In the genomic region with DNA sequence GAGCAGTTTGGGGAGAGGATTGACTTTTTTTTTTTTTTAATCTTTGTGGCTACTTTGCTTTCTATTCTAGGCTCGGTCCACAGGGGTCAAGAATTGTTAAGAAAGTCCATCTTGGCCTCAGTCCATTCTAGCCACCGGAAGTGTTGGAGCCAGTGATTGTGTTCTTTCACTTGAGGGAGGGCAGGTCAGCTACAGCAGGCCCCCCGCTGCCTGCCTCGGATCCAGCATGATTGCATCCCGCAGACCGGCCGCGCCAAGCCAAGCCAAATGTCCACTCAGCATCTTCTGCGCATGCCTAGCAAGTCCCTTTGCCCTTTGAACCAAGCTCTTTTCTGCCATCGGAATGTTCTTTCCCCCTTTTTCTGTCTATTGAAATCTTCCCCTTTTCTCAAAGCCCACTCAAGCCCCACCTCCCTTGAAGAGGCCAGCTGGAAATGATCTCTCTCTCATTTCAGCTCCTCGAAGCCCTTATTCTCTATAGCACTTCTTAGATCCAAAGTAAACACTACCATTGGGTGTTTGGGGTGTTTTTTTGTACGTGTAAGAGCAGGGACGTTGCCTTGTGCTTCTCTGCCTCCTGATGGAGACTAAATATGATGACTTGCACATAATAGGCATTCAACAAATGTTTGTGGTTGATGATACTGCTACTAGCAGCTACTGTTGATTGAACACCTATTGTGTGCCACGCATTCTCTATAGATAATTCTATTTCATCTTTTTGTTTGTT, we compare ENCODE assay signal across 10 cellular contexts.
A peak's percentile ranks its signal among the peaks of the same experiment; 100 is the strongest.
DNase-seq lines count a peak whose midpoint lies in the region; ATAC-seq lines count a peak whose summit lies in the region.
"Had no signal": no experiment of that assay in that cellular context is flagged by ENCODE, and none has a peak within 500 bp of the region (broad histone marks: within the 10 kb centered on the region; RNA-seq: fewer than 3 reads in every experiment).

No MANE protein-coding gene starts in this region.

- H3K27me3 Mint-ChIP-seq in effector memory CD8-positive, alpha-beta T cell: no peaks in the 10 kb centered on the region

- peak overlapping the region; percentile 20 for H3K4me2 ChIP-seq in skeletal muscle satellite cell (ENCODE audit: low read length)

- H3K4me1 ChIP-seq in SJSA1 (replicated peaks): peaks cover 17% of the 10 kb centered on the region
- H3K4me1 ChIP-seq in skeletal muscle satellite cell (ENCODE audit: control insufficient read depth, insufficient read depth, low read length): no peaks in the 10 kb centered on the region
- H3K4me1 ChIP-seq: Peyer's patch had no signal

- no peak overlapping the region for H3K9ac ChIP-seq in skeletal muscle satellite cell (ENCODE audit: low read depth, low read length)

- H3K4me3 Mint-ChIP-seq in effector memory CD8-positive, alpha-beta T cell: no peak overlapping the region

- H3K9me3 ChIP-seq in SJSA1 (replicated peaks): no peaks in the 10 kb centered on the region
- no peaks in the 10 kb centered on the region for H3K9me3 ChIP-seq in skeletal muscle satellite cell (replicated peaks; ENCODE audit: low read length)
- H3K9me3 ChIP-seq: Peyer's patch had no signal

- H3K4me1 Mint-ChIP-seq in effector memory CD8-positive, alpha-beta T cell (ENCODE audit: low read depth in 2 of 2): peaks cover 5 to 8% of the 10 kb centered on the region in 2 donors

- no peak overlapping the region for H3K27ac Mint-ChIP-seq in effector memory CD8-positive, alpha-beta T cell

- ATAC-seq in left cardiac atrium (peak; percentile 44 to 77), GM18909 (IDR thresholded peaks at IDR 0.05; ENCODE audit: poor library complexity, unreplicated experiment) (no peak), GM18517 (IDR thresholded peaks at IDR 0.05; ENCODE audit: unreplicated experiment) (no peak)
- ATAC-seq in effector memory CD8-positive, alpha-beta T cell (replicated peaks): no peak

- no peaks in the 10 kb centered on the region for H3K36me3 Mint-ChIP-seq in effector memory CD8-positive, alpha-beta T cell (ENCODE audit: insufficient read depth)

- DNase-seq in NCI-H1417 (lab: John Stamatoyannopoulos, UW) (peak in 2 of 3 experiments; percentile 24 to 31), NCI-H1417 treated with DMSO at 0.1 percent for 48 hours (lab: John Stamatoyannopoulos, UW) (no peak), SJSA1 (ENCODE audit: low read depth in 1 of 2, low spot score in 2 of 2) (peak in 1 of 2 experiments; percentile 41), left cardiac atrium (no peak)
- no peak for DNase-seq in effector memory CD8-positive, alpha-beta T cell
- DNase-seq: activated gamma-delta T cell, Peyer's patch had no signal

- no peaks in the 10 kb centered on the region for H3K36me3 ChIP-seq in SJSA1
- H3K36me3 ChIP-seq in skeletal muscle satellite cell (ENCODE audit: insufficient read depth, low read length): no peaks in the 10 kb centered on the region
- H3K36me3 ChIP-seq: Peyer's patch had no signal

- peak overlapping the region; percentile 48 for H3K27ac ChIP-seq in SJSA1
- H3K27ac ChIP-seq: Peyer's patch had no signal

- intact Hi-C loops in left cardiac atrium (cut with DNase I): no loop called here

- H3K27me3 ChIP-seq in SJSA1 (replicated peaks) (no peaks in the 10 kb centered on the region), skeletal muscle satellite cell (ENCODE audit: control insufficient read depth, insufficient read depth, low read length) (peaks cover 16% of the 10 kb centered on the region)
- H3K27me3 ChIP-seq: Peyer's patch had no signal

- H3K4me3 ChIP-seq in SJSA1: no peak overlapping the region
- no peak overlapping the region for H3K4me3 ChIP-seq in skeletal muscle satellite cell (ENCODE audit: low read length)
- H3K4me3 ChIP-seq: Peyer's patch had no signal

- H3K9me3 Mint-ChIP-seq in effector memory CD8-positive, alpha-beta T cell: no peaks in the 10 kb centered on the region

Comparison
In these comparisons a context has a peak if more than half of its experiments do, and no peak if none do; other contexts are left out.
1. DNase-seq: peak in NCI-H1417 (2 of 3); none in NCI-H1417 treated with DMSO at 0.1 percent for 48 hours (single experiment), left cardiac atrium (single experiment) and effector memory CD8-positive, alpha-beta T cell (0 of 3).
2. ATAC-seq: peak in left cardiac atrium (2 of 2); none in GM18909 (single experiment), effector memory CD8-positive, alpha-beta T cell (single experiment) and GM18517 (single experiment).